7 cellular contexts compared by ENCODE assay signal in genomic region chr16:51067352-51067751, GRCh38.
"Had no signal": no experiment of that assay in that cellular context is flagged by ENCODE, and none has a peak within 500 bp of the region (broad histone marks: within the 10 kb centered on the region; RNA-seq: fewer than 3 reads in every experiment).

No MANE protein-coding gene starts in this region.

- H3K9ac ChIP-seq: KMS-11 had no signal

- ATAC-seq: K562 had no signal

- FAIRE-seq: HTR-8/SVneo, K562 had no signal

- DNase-seq: IMR-90, KBM-7, KG1 had no signal

- H3K4me3 ChIP-seq: K562 had no signal

- H3K4me2 ChIP-seq: KMS-11 had no signal

- H3K27ac ChIP-seq: HL-60, KMS-11 had no signal
